ENCODE assay signal across 8 cellular contexts in the genomic region with DNA sequence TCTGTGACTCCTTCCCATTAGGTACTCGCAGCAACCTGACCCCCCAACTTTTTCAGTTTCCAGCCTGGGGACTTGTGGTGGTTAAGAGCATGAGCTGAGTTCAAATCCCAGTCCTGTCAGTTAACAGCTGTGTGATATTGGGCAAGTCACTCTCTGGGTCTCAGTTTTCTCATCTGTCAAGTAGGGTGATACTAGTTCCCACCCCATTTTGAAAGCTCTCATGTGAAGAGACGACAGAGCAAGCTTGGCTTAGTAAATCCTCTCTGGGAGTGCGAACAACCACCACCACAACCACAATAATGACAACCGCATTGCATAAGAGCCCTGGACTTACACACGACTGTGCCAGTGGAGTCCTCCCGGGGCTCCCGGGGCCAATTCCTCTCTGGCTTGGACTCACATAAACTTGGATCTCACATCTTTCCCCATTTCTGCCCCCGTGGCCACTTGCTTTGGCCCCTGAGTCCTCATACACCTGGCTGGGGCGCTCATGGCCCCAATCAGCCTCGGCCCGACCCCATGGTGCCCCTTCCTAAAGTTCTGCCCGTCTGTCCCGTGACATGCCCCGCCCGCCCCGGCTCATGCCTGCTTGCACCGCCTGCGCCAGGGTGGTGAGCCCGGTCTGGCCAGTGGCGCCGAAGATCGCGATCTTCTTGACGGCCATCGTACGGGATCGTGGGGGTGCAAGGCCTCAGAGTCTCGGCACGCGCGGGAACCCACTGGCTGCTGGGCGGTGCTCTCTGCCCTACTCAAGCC. TPM values are rescaled to one million over a fixed set of nuclear protein-coding genes. Genes with fewer than 3 reads are reported as not detected.
DNase-seq lines count a peak whose midpoint lies in the region; TF ChIP-seq lines count a peak whose summit lies in the region.

A gene (minus strand): TSS at position 721 of the 756 bp plus-strand sequence. CDS start 57 bp downstream, at position 664.

- TF ChIP-seq EP300 in neural cell (conservative IDR thresholded peaks at IDR 0.05; ENCODE audit: poor library complexity, severe bottlenecking), result no peak

- TF ChIP-seq CTCF in WI38 (IDR thresholded peaks at IDR 0.05; ENCODE audit: low read depth, low read length) (no peak), fibroblast of mammary gland (conservative IDR thresholded peaks at IDR 0.05; ENCODE audit: control insufficient read depth, insufficient read depth, low read depth, low read length) (no peak), neural cell (IDR thresholded peaks at IDR 0.05; ENCODE audit: poor library complexity, severe bottlenecking) (no peak)

- H3K36me3 ChIP-seq in KOPT-K1 (ENCODE audit: insufficient read depth, low read length) (no peaks in the 10 kb centered on the region), neural cell (ENCODE audit: insufficient read depth, low read length) (no peaks in the 10 kb centered on the region)

- H3F3A ChIP-seq in neural cell (ENCODE audit: insufficient read depth, low read length, poor library complexity, severe bottlenecking), result no peaks in the 10 kb centered on the region

- no peaks in the 10 kb centered on the region for H3K9me2 ChIP-seq in neural cell (ENCODE audit: insufficient read depth, low read length)

- peak within 1 kb of the TSS; percentile 78 for H3K4me3 ChIP-seq in WI38 (ENCODE audit: low read depth, low read length)
- H3K4me3 ChIP-seq in fibroblast of mammary gland (ENCODE audit: control insufficient read depth, low read depth, low read length), result peak within 1 kb of the TSS; percentile 75
- peak within 1 kb of the TSS; percentile 68 for H3K4me3 ChIP-seq in neural cell (ENCODE audit: low read length)

- H3K27ac ChIP-seq in KOPT-K1 (ENCODE audit: low read depth, low read length, poor library complexity, severe bottlenecking) (peak within 1 kb of the TSS; percentile 26), neural cell (ENCODE audit: low read length) (no peak within 1 kb of the TSS)

- peak; percentile 48 for DNase-seq in NK-92 treated with Interleukin-12 subunit alpha and Interleukin-12 subunit beta, amount 100 ng/mL, for 24 hours (lab: John Stamatoyannopoulos, UW)
- no peak for DNase-seq in NK-92 (lab: John Stamatoyannopoulos, UW; ENCODE audit: unreplicated experiment)
- peak; percentile 85 for DNase-seq in fibroblast of mammary gland (ENCODE audit: low read depth)
- DNase-seq in NCI-H187 (lab: John Stamatoyannopoulos, UW), result no peak
- no peak for DNase-seq in iPS-NIHi11 (ENCODE audit: low spot score)

- H3K9me3 ChIP-seq in KOPT-K1 (ENCODE audit: insufficient read depth, low read length, poor library complexity, severe bottlenecking), result no peaks in the 10 kb centered on the region
- no peaks in the 10 kb centered on the region for H3K9me3 ChIP-seq in neural cell (ENCODE audit: low read length)

- H3K9ac ChIP-seq in neural cell (ENCODE audit: low read length), result peak within 1 kb of the TSS; percentile 39

- TF ChIP-seq RAD21 in neural cell (conservative IDR thresholded peaks at IDR 0.05), result no peak

- H3K27me3 ChIP-seq in neural cell (ENCODE audit: insufficient read depth, low read depth, low read length), result peaks cover 23% of the 10 kb centered on the region

- no peaks in the 10 kb centered on the region for H3K79me2 ChIP-seq in neural cell (replicated peaks; ENCODE audit: insufficient read depth, low read length)

- H3K4me2 ChIP-seq in neural cell (ENCODE audit: low read length), result peak within 1 kb of the TSS; percentile 9

- no peaks in the 10 kb centered on the region for H4K20me1 ChIP-seq in neural cell (ENCODE audit: insufficient read depth)

- peak within 1 kb of the TSS; percentile 58 for H2AFZ ChIP-seq in neural cell (ENCODE audit: low read depth, low read length)

TF ChIP-seq in neural cell, 6 proteins besides CTCF, POLR2A, EP300 and RAD21:
- TF ChIP-seq SMC3 (conservative IDR thresholded peaks at IDR 0.05; ENCODE audit: poor library complexity) (no peak), EZH2 (IDR thresholded peaks at IDR 0.05; ENCODE audit: borderline replicate concordance, insufficient read depth, low read length, poor library complexity, severe bottlenecking) (no peak), TAF1 (IDR thresholded peaks at IDR 0.05; ENCODE audit: low read depth) (no peak), POLR2AphosphoS5 (IDR thresholded peaks at IDR 0.05) (no peak), MXI1 (conservative IDR thresholded peaks at IDR 0.05; ENCODE audit: poor library complexity, severe bottlenecking) (no peak)
- TF ChIP-seq, protein P1, sequence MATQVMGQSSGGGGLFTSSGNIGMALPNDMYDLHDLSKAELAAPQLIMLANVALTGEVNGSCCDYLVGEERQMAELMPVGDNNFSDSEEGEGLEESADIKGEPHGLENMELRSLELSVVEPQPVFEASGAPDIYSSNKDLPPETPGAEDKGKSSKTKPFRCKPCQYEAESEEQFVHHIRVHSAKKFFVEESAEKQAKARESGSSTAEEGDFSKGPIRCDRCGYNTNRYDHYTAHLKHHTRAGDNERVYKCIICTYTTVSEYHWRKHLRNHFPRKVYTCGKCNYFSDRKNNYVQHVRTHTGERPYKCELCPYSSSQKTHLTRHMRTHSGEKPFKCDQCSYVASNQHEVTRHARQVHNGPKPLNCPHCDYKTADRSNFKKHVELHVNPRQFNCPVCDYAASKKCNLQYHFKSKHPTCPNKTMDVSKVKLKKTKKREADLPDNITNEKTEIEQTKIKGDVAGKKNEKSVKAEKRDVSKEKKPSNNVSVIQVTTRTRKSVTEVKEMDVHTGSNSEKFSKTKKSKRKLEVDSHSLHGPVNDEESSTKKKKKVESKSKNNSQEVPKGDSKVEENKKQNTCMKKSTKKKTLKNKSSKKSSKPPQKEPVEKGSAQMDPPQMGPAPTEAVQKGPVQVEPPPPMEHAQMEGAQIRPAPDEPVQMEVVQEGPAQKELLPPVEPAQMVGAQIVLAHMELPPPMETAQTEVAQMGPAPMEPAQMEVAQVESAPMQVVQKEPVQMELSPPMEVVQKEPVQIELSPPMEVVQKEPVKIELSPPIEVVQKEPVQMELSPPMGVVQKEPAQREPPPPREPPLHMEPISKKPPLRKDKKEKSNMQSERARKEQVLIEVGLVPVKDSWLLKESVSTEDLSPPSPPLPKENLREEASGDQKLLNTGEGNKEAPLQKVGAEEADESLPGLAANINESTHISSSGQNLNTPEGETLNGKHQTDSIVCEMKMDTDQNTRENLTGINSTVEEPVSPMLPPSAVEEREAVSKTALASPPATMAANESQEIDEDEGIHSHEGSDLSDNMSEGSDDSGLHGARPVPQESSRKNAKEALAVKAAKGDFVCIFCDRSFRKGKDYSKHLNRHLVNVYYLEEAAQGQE (IDR thresholded peaks at IDR 0.05; ENCODE audit: borderline replicate concordance), result no peak

RNA-seq across cellular contexts. Expression of the gene that starts here (rescaled TPM):
- polyA plus RNA-seq in neural cell, result 5.0 and 9.9 TPM in 2 replicates
- 2.2 TPM in 2 replicates for polyA minus RNA-seq in neural cell

Comparison
In these comparisons a context has a peak if more than half of its experiments do, and no peak if none do; other contexts are left out.
1. DNase-seq: peak in NK-92 treated with Interleukin-12 subunit alpha and Interleukin-12 subunit beta, amount 100 ng/mL, for 24 hours (single experiment) and fibroblast of mammary gland (single experiment); none in NK-92 (single experiment), NCI-H187 (0 of 2) and iPS-NIHi11 (single experiment).
2. Peak in every context shown above with its lines, with median percentiles within 50 percentile points of each other: H3K4me3 ChIP-seq.